ENCODE assay signal across 13 cellular contexts in genomic region chr7:26856481-26856880, GRCh38. TPM values are rescaled to one million over a fixed set of nuclear protein-coding genes. Genes with fewer than 3 reads are reported as not detected.
A peak's percentile ranks its signal among the peaks of the same experiment; 100 is the strongest.
DNase-seq lines count a peak whose midpoint lies in the region; ATAC-seq, FAIRE-seq and TF ChIP-seq lines count a peak whose summit lies in the region.
"Had no signal": no experiment of that assay in that cellular context is flagged by ENCODE, and none has a peak within 500 bp of the region (broad histone marks: within the 10 kb centered on the region; RNA-seq: fewer than 3 reads in every experiment).

No MANE protein-coding gene starts in this region.

- WGBS in psoas muscle, 3 donors, result 28 to 49% (median 47%) methylated on average over 2 of the region's 2 CpGs

- peaks cover 35% of the 10 kb centered on the region for H4K20me1 ChIP-seq in OCI-LY3 (ENCODE audit: insufficient read depth, low read length)
- H4K20me1 ChIP-seq: BLaER1 treated with 17β-estradiol and CSF1 and Interleukin-3, amounts not matched to agents 10 nM and 100 nM had no signal

- DNase-seq in ELR (ENCODE audit: low read depth), result peak; percentile 12
- peak in 1 of 2 donors; percentile 30 for DNase-seq in foreskin keratinocyte
- DNase-seq in psoas muscle, result no peak
- DNase-seq in NCI-H1417 treated with DMSO at 0.1 percent for 48 hours (lab: John Stamatoyannopoulos, UW), result no peak
- DNase-seq in SKM-1 (lab: John Stamatoyannopoulos, UW; ENCODE audit: unreplicated experiment), result no peak
- DNase-seq in urothelium cell line (ENCODE audit: low spot score), result no peak
- DNase-seq: central memory CD4-positive, alpha-beta T cell; GDM1; naive thymus-derived CD8-positive, alpha-beta T cell; NCI-H1092 had no signal

- ATAC-seq in foreskin keratinocyte, result no peak
- no peak for ATAC-seq in psoas muscle
- no peak for ATAC-seq in GM21737 (IDR thresholded peaks at IDR 0.05; ENCODE audit: unreplicated experiment)
- ATAC-seq: naive thymus-derived CD8-positive, alpha-beta T cell had no signal

- FAIRE-seq in urothelium cell line (lab: Jason Lieb, UNC), result no peak

- no peak overlapping the region for H3K27ac ChIP-seq in OCI-LY3 (ENCODE audit: low read length)
- peak overlapping the region; percentile 30 for H3K27ac ChIP-seq in foreskin keratinocyte
- peak overlapping the region; percentile 12 for H3K27ac ChIP-seq in psoas muscle
- H3K27ac ChIP-seq: BLaER1 treated with 17β-estradiol and CSF1 and Interleukin-3, amounts not matched to agents 10 nM and 100 nM had no signal

- intact Hi-C loops in psoas muscle (cut with DNase I), result loop anchor here (5.0 to 10.0 kb wide), 2 partner anchors 286 to 482 kb away; partner anchors contain the start of gene HOXA5 (in 1 of the 2)

- TF ChIP-seq CTCF in OCI-LY3 (IDR thresholded peaks at IDR 0.05; ENCODE audit: low read depth, low read length), result no peak
- TF ChIP-seq CTCF in foreskin keratinocyte (conservative IDR thresholded peaks at IDR 0.05), result no peak
- no peak for TF ChIP-seq CTCF in psoas muscle (IDR thresholded peaks at IDR 0.05)

- H3K36me3 ChIP-seq in OCI-LY3 (replicated peaks; ENCODE audit: low read depth, low read length), result peaks cover 7% of the 10 kb centered on the region
- no peaks in the 10 kb centered on the region for H3K36me3 ChIP-seq in psoas muscle (ENCODE audit: insufficient read depth in 1 of 2, low read depth in 1 of 2)
- H3K36me3 ChIP-seq: BLaER1 treated with 17β-estradiol and CSF1 and Interleukin-3, amounts not matched to agents 10 nM and 100 nM had no signal

- no peaks in the 10 kb centered on the region for H3K9me3 ChIP-seq in OCI-LY3 (ENCODE audit: insufficient read depth, low read length)
- H3K9me3 ChIP-seq in psoas muscle, result no peaks in the 10 kb centered on the region

- no peak overlapping the region for H2AFZ ChIP-seq in OCI-LY3 (ENCODE audit: low read depth, low read length)

- H3K27me3 ChIP-seq in OCI-LY3 (ENCODE audit: low read depth, low read length) (no peaks in the 10 kb centered on the region), foreskin keratinocyte (no peaks in the 10 kb centered on the region), psoas muscle (ENCODE audit: insufficient read depth in 3 of 3, low read length in 2 of 3) (peaks cover 5 to 17% (median 15%) of the 10 kb centered on the region in 3 donors)

- peaks cover 36% of the 10 kb centered on the region for H3K79me2 ChIP-seq in OCI-LY3 (ENCODE audit: low read length)

- H3K4me1 ChIP-seq in OCI-LY3 (ENCODE audit: low read length), result peaks cover 40% of the 10 kb centered on the region
- H3K4me1 ChIP-seq in foreskin keratinocyte, result peaks cover 26% of the 10 kb centered on the region
- peaks cover 8% of the 10 kb centered on the region for H3K4me1 ChIP-seq in psoas muscle

- H3K4me3 ChIP-seq in OCI-LY3 (ENCODE audit: low read length) (peak overlapping the region; percentile 76), psoas muscle (peak overlapping the region; percentile 54)
- H3K4me3 ChIP-seq: BLaER1 treated with 17β-estradiol and CSF1 and Interleukin-3, amounts not matched to agents 10 nM and 100 nM had no signal

- peak overlapping the region; percentile 11; the same call in 1 of the 2 replicates for H3K9ac ChIP-seq in OCI-LY3 (ENCODE audit: low read length)
- H3K9ac ChIP-seq: BLaER1 treated with 17β-estradiol and CSF1 and Interleukin-3, amounts not matched to agents 10 nM and 100 nM had no signal

- H3K4me2 ChIP-seq in OCI-LY3 (ENCODE audit: low read length), result peak overlapping the region; percentile 98
- H3K4me2 ChIP-seq: BLaER1 treated with 17β-estradiol and CSF1 and Interleukin-3, amounts not matched to agents 10 nM and 100 nM had no signal

RNA-seq across cellular contexts. Expression of gene SKAP2, which starts 7.9 kb away (rescaled TPM):
- total RNA-seq in foreskin keratinocyte, result 17.0 and 18.5 TPM in 2 replicates
- 5.2 and 6.4 TPM in 2 replicates for polyA plus RNA-seq in foreskin keratinocyte
- total RNA-seq in psoas muscle, result 10 to 100 TPM in 2 of 4 donors, 1 to 10 TPM in 2; 8.2 to 19.4 (median 10.5) TPM
- polyA plus RNA-seq in psoas muscle, result 1 to 10 TPM; 3.2 to 9.5 (median 5.6) TPM
